Comparison of ENCODE assay signal across 8 cellular contexts in the genomic region with DNA sequence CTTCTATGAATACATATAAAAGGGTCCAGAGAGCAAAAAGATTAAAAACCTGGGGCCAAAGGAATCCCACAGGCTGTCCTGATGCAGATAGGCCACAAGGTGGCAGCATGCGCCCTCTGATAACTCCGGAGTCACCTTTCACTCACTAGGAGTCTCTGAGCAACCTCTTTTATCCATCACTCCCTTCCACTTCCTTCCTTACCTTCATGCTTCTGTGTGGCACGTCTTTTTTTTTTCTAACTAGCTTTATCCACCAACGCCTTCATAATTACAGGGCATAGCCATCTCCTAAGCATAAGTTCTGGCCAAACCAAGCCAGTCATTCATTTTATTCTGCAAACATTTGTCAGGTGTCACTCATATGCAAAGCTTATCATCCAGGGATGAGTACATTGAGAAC. TPM values are rescaled to one million over a fixed set of nuclear protein-coding genes. Genes with fewer than 3 reads are reported as not detected.
A peak's percentile ranks its signal among the peaks of the same experiment; 100 is the strongest.
DNase-seq lines count a peak whose midpoint lies in the region; ATAC-seq and TF ChIP-seq lines count a peak whose summit lies in the region.

No MANE protein-coding gene starts in this region.

- H3K9me3 ChIP-seq in vagina = no peaks in the 10 kb centered on the region

- intact Hi-C loops in posterior vena cava (cut with DNase I) = loop anchor here (5.0 kb wide), 3 partner anchors 140 to 220 kb away; no protein-coding TSS in a partner anchor
- intact Hi-C loops in vagina (cut with DNase I) = loop anchor here (10.0 kb wide), 1 partner anchor 112 kb away; a partner anchor contains a TSS

- no peak for TF ChIP-seq POLR2A in vagina (IDR thresholded peaks at IDR 0.05)

- no peaks in the 10 kb centered on the region for H3K27me3 ChIP-seq in vagina

- DNase-seq in NCI-H1105 (lab: John Stamatoyannopoulos, UW) (peak; percentile 65), glomerular visceral epithelial cell (ENCODE audit: extremely low spot score) (peak; percentile 65), posterior vena cava (ENCODE audit: low spot score) (peak; percentile 88), vagina (ENCODE audit: extremely low spot score in 2 of 2) (peak; percentile 31 to 42)
- DNase-seq in activated naive CD4-positive, alpha-beta T cell treated with anti-CD3 and anti-CD28 coated beads, Interleukin-2, amount 50 U/mL, for 16 hours = peak; percentile 62

- no peaks in the 10 kb centered on the region for H3K4me1 ChIP-seq in vagina

- ATAC-seq in SK-N-SH treated with all-trans-retinoic acid at 6 μM for 48 hours (peak; percentile 86), GM21717 (IDR thresholded peaks at IDR 0.05; ENCODE audit: unreplicated experiment) (no peak)

- H3K27ac ChIP-seq in vagina = no peak overlapping the region

- no peak overlapping the region for H3K4me3 ChIP-seq in vagina

- TF ChIP-seq CTCF in GM12874 (IDR thresholded peaks at IDR 0.05; ENCODE audit: insufficient read depth, low read depth, low read length) (peak; percentile 81), vagina (IDR thresholded peaks at IDR 0.05) (peak; percentile 76 to 85 (median 78))

- H3K36me3 ChIP-seq in vagina = no peaks in the 10 kb centered on the region

TF ChIP-seq in SK-N-SH treated with all-trans-retinoic acid at 6 μM for 48 hours, 23 proteins besides CTCF, POLR2A, EP300 and RAD21:
- TF ChIP-seq, protein P1, sequence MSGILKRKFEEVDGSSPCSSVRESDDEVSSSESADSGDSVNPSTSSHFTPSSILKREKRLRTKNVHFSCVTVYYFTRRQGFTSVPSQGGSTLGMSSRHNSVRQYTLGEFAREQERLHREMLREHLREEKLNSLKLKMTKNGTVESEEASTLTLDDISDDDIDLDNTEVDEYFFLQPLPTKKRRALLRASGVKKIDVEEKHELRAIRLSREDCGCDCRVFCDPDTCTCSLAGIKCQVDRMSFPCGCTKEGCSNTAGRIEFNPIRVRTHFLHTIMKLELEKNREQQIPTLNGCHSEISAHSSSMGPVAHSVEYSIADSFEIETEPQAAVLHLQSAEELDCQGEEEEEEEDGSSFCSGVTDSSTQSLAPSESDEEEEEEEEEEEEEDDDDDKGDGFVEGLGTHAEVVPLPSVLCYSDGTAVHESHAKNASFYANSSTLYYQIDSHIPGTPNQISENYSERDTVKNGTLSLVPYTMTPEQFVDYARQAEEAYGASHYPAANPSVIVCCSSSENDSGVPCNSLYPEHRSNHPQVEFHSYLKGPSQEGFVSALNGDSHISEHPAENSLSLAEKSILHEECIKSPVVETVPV (CRISPR knock-in tag; IDR thresholded peaks at IDR 0.05) = no peak
- TF ChIP-seq SNAI2 (CRISPR knock-in tag; IDR thresholded peaks at IDR 0.05) = no peak
- no peak for TF ChIP-seq ZFP30 (CRISPR knock-in tag; IDR thresholded peaks at IDR 0.05)
- no peak for TF ChIP-seq ESRRG (CRISPR knock-in tag; IDR thresholded peaks at IDR 0.05)
- no peak for TF ChIP-seq CSDC2 (CRISPR knock-in tag; IDR thresholded peaks at IDR 0.05)
- no peak for TF ChIP-seq ZC3H10 (CRISPR knock-in tag; IDR thresholded peaks at IDR 0.05)
- TF ChIP-seq, protein P2, sequence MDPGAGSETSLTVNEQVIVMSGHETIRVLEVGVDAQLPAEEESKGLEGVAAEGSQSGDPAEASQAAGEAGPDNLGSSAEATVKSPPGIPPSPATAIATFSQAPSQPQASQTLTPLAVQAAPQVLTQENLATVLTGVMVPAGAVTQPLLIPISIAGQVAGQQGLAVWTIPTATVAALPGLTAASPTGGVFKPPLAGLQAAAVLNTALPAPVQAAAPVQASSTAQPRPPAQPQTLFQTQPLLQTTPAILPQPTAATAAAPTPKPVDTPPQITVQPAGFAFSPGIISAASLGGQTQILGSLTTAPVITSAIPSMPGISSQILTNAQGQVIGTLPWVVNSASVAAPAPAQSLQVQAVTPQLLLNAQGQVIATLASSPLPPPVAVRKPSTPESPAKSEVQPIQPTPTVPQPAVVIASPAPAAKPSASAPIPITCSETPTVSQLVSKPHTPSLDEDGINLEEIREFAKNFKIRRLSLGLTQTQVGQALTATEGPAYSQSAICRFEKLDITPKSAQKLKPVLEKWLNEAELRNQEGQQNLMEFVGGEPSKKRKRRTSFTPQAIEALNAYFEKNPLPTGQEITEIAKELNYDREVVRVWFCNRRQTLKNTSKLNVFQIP (CRISPR knock-in tag; IDR thresholded peaks at IDR 0.05; ENCODE audit: borderline replicate concordance, low read depth) = no peak
- TF ChIP-seq TOX (CRISPR knock-in tag; IDR thresholded peaks at IDR 0.05; ENCODE audit: borderline replicate concordance) = no peak
- no peak for TF ChIP-seq PPARA (CRISPR knock-in tag; IDR thresholded peaks at IDR 0.05; ENCODE audit: borderline replicate concordance)
- no peak for TF ChIP-seq GLIS3 (CRISPR knock-in tag; IDR thresholded peaks at IDR 0.05)

RNA-seq across cellular contexts. Expression of a gene that starts 3.9 kb away (rescaled TPM):
- total RNA-seq in posterior vena cava (not detected), vagina (3.9 TPM)

RNA-seq across cellular contexts. Expression of a gene that starts 5.1 kb away (rescaled TPM):
- total RNA-seq in posterior vena cava = 100 to 1,000 TPM; 158 to 525 TPM
- total RNA-seq in vagina = 4,658 TPM

RNA-seq across cellular contexts. Expression of a gene that starts 22.9 kb away (rescaled TPM):
- 10 to 100 TPM; 12.6 to 34.4 TPM for total RNA-seq in posterior vena cava
- 4.2 TPM for total RNA-seq in vagina

RNA-seq across cellular contexts. Expression of a gene that starts 38.4 kb away (rescaled TPM):
- total RNA-seq in posterior vena cava (100 to 1,000 TPM; 123 to 360 TPM), vagina (1,155 TPM)

RNA-seq across cellular contexts. Expression of a gene that starts 39.8 kb away (rescaled TPM):
- total RNA-seq in posterior vena cava (not detected), vagina (28.7 TPM)

Comparison
In these comparisons a context has a peak if more than half of its experiments do, and no peak if none do; other contexts are left out.
1. DNase-seq: peak in every context shown above with its lines; median percentile 88 in posterior vena cava; 65 in NCI-H1105; 65 in glomerular visceral epithelial cell; 62 in activated naive CD4-positive, alpha-beta T cell treated with anti-CD3 and anti-CD28 coated beads, Interleukin-2, amount 50 U/mL, for 16 hours; 36 in vagina.